ENCODE assay signal across 1 cellular context in the genomic region with DNA sequence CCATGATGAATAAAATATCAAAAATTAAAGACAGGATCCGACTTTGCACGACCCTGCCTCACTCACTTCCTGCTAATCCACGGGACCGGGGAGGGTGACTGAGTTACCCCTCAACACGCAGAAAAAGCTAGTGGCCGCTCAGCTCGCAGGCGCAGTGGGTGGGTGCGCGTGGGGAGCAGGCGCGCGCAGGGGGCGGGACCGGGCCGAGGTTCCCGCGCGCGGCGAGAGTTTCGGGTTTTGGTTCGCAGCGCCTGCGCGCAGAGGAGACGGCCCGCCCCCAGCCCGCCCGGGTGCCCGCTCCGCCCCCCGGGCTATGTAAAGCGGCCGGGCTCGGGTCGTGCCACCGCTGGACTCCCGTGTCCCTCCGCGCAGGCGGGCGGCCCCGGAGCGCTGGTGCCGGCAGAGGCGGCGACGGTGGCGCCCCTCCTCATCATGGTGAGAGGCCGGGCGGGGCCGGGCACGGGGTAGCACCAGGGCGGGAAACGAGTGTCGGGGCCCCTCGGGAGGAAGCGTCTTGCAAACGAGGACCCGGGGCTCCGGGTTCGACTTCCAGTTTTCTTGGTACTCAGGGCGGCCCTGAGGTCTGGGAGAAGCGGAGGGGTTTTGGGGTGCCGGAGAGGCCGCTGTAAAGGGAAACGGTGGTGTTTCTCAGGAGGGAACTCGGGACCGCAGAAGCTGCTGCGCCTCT.
TF ChIP-seq lines count a peak whose summit lies in the region.

A gene (plus strand): TSS at position 343 of the 688 bp plus-strand sequence. CDS start 90 bp downstream, at position 433.

TF ChIP-seq in HepG2, 621 proteins besides CTCF, POLR2A, EP300 and RAD21 (continued from another document and continues in another):
- TF ChIP-seq, protein P1, sequence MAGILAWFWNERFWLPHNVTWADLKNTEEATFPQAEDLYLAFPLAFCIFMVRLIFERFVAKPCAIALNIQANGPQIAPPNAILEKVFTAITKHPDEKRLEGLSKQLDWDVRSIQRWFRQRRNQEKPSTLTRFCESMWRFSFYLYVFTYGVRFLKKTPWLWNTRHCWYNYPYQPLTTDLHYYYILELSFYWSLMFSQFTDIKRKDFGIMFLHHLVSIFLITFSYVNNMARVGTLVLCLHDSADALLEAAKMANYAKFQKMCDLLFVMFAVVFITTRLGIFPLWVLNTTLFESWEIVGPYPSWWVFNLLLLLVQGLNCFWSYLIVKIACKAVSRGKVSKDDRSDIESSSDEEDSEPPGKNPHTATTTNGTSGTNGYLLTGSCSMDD (CRISPR knock-in tag; IDR thresholded peaks at IDR 0.05) = no peak
- TF ChIP-seq ZNF331 (CRISPR knock-in tag; IDR thresholded peaks at IDR 0.05) = peak; percentile 78
- peak; percentile 56; the same call in 1 of the 2 replicates for TF ChIP-seq WIZ (CRISPR knock-in tag; IDR thresholded peaks at IDR 0.05)
- peak; percentile 83 for TF ChIP-seq ZNF878 (CRISPR knock-in tag; IDR thresholded peaks at IDR 0.05)
- TF ChIP-seq DPF2 (CRISPR knock-in tag; IDR thresholded peaks at IDR 0.05; ENCODE audit: borderline replicate concordance, low read depth) = no peak
- peak; percentile 86; the same call in 1 of the 2 replicates for TF ChIP-seq ZNF501 (CRISPR knock-in tag; IDR thresholded peaks at IDR 0.05)
- TF ChIP-seq HNRNPL (IDR thresholded peaks at IDR 0.05; ENCODE audit: low read depth, low read length) = no peak
- peak; percentile 62 for TF ChIP-seq ELF3 (CRISPR knock-in tag; IDR thresholded peaks at IDR 0.05)
- TF ChIP-seq ZNF543 (CRISPR knock-in tag; IDR thresholded peaks at IDR 0.05) = peak; percentile 55; the same call in 1 of the 2 replicates
- TF ChIP-seq REXO4 (CRISPR knock-in tag; IDR thresholded peaks at IDR 0.05; ENCODE audit: borderline replicate concordance) = peak; percentile 80; the same call in 1 of the 2 replicates
- TF ChIP-seq ZFP37 (CRISPR knock-in tag; IDR thresholded peaks at IDR 0.05; ENCODE audit: borderline replicate concordance) = no peak
- no peak for TF ChIP-seq ZZZ3 (CRISPR knock-in tag; IDR thresholded peaks at IDR 0.05; ENCODE audit: borderline replicate concordance)
- TF ChIP-seq FIP1L1 (IDR thresholded peaks at IDR 0.05; ENCODE audit: borderline replicate concordance, insufficient read depth, low read depth, low read length) = no peak; the same call in 1 of the 2 replicates
- peak; percentile 75; the same call in 1 of the 2 replicates for TF ChIP-seq TARDBP (CRISPR knock-in tag; IDR thresholded peaks at IDR 0.05)
- peak; percentile 70 for TF ChIP-seq AGO1 (IDR thresholded peaks at IDR 0.05; ENCODE audit: low read depth, low read length, poor library complexity, severe bottlenecking)
- TF ChIP-seq, protein P2, sequence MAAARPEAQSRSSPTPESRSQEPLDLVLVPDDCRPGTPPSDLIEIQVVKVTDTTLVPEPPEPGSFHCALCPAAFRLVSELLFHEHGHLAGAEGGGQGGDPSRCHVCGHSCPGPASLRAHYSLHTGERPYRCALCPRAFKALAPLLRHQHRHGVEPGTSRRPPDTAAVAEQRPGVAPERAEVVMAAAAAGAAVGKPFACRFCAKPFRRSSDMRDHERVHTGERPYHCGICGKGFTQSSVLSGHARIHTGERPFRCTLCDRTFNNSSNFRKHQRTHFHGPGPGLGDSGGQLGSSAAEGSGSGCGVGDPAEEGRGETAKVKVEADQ (CRISPR knock-in tag; IDR thresholded peaks at IDR 0.05; ENCODE audit: borderline replicate concordance) = peak; percentile 93
- TF ChIP-seq, protein P3, sequence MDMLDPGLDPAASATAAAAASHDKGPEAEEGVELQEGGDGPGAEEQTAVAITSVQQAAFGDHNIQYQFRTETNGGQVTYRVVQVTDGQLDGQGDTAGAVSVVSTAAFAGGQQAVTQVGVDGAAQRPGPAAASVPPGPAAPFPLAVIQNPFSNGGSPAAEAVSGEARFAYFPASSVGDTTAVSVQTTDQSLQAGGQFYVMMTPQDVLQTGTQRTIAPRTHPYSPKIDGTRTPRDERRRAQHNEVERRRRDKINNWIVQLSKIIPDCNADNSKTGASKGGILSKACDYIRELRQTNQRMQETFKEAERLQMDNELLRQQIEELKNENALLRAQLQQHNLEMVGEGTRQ (IDR thresholded peaks at IDR 0.05; ENCODE audit: low read depth, low read length) = no peak
- TF ChIP-seq, protein P3 (CRISPR knock-in tag; IDR thresholded peaks at IDR 0.05; ENCODE audit: borderline replicate concordance) = no peak
- peak; percentile 83 for TF ChIP-seq ZSCAN20 (CRISPR knock-in tag; IDR thresholded peaks at IDR 0.05; ENCODE audit: borderline replicate concordance)
- no peak for TF ChIP-seq PTBP1 (IDR thresholded peaks at IDR 0.05; ENCODE audit: low read depth, low read length, poor library complexity, severe bottlenecking)
- peak; percentile 82 for TF ChIP-seq KDM3A (CRISPR knock-in tag; IDR thresholded peaks at IDR 0.05; ENCODE audit: low read depth)
- TF ChIP-seq, protein P4, sequence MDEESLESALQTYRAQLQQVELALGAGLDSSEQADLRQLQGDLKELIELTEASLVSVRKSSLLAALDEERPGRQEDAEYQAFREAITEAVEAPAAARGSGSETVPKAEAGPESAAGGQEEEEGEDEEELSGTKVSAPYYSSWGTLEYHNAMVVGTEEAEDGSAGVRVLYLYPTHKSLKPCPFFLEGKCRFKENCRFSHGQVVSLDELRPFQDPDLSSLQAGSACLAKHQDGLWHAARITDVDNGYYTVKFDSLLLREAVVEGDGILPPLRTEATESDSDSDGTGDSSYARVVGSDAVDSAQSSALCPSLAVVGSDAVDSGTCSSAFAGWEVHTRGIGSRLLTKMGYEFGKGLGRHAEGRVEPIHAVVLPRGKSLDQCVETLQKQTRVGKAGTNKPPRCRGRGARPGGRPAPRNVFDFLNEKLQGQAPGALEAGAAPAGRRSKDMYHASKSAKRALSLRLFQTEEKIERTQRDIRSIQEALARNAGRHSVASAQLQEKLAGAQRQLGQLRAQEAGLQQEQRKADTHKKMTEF (CRISPR knock-in tag; IDR thresholded peaks at IDR 0.05) = peak; percentile 82; the same call in 1 of the 2 replicates
- peak; percentile 61 for TF ChIP-seq MED8 (CRISPR knock-in tag; IDR thresholded peaks at IDR 0.05; ENCODE audit: insufficient replicate concordance)
- no peak for TF ChIP-seq NR2F6 (IDR thresholded peaks at IDR 0.05)
- TF ChIP-seq NR2F6 (CRISPR knock-in tag; IDR thresholded peaks at IDR 0.05) = no peak; the same call in 1 of the 2 replicates
- TF ChIP-seq MTF1 (CRISPR knock-in tag; IDR thresholded peaks at IDR 0.05) = no peak
- peak; percentile 65; the same call in 1 of the 2 replicates for TF ChIP-seq ZNF263 (CRISPR knock-in tag; IDR thresholded peaks at IDR 0.05)
- peak; percentile 83 for TF ChIP-seq KMT2A (CRISPR knock-in tag; IDR thresholded peaks at IDR 0.05)
- no peak for TF ChIP-seq ZSCAN30 (CRISPR knock-in tag; IDR thresholded peaks at IDR 0.05)
- TF ChIP-seq, protein P5, sequence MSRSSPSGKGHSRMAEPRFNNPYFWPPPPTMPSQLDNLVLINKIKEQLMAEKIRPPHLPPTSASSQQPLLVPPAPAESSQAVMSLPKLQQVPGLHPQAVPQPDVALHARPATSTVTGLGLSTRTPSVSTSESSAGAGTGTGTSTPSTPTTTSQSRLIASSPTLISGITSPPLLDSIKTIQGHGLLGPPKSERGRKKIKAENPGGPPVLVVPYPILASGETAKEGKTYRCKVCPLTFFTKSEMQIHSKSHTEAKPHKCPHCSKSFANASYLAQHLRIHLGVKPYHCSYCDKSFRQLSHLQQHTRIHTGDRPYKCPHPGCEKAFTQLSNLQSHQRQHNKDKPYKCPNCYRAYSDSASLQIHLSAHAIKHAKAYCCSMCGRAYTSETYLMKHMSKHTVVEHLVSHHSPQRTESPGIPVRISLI (CRISPR knock-in tag; IDR thresholded peaks at IDR 0.05; ENCODE audit: borderline replicate concordance) = peak; percentile 28; the same call in 1 of the 2 replicates
- TF ChIP-seq, protein P6, sequence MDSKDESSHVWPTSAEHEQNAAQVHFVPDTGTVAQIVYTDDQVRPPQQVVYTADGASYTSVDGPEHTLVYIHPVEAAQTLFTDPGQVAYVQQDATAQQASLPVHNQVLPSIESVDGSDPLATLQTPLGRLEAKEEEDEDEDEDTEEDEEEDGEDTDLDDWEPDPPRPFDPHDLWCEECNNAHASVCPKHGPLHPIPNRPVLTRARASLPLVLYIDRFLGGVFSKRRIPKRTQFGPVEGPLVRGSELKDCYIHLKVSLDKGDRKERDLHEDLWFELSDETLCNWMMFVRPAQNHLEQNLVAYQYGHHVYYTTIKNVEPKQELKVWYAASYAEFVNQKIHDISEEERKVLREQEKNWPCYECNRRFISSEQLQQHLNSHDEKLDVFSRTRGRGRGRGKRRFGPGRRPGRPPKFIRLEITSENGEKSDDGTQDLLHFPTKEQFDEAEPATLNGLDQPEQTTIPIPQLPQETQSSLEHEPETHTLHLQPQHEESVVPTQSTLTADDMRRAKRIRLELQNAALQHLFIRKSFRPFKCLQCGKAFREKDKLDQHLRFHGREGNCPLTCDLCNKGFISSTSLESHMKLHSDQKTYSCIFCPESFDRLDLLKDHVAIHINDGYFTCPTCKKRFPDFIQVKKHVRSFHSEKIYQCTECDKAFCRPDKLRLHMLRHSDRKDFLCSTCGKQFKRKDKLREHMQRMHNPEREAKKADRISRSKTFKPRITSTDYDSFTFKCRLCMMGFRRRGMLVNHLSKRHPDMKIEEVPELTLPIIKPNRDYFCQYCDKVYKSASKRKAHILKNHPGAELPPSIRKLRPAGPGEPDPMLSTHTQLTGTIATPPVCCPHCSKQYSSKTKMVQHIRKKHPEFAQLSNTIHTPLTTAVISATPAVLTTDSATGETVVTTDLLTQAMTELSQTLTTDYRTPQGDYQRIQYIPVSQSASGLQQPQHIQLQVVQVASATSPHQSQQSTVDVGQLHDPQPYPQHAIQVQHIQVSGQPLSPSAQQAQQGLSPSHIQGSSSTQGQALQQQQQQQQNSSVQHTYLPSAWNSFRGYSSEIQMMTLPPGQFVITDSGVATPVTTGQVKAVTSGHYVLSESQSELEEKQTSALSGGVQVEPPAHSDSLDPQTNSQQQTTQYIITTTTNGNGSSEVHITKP (CRISPR knock-in tag; IDR thresholded peaks at IDR 0.05; ENCODE audit: low read depth) = peak; percentile 38; the same call in 1 of the 2 replicates
- peak; percentile 94 for TF ChIP-seq SAP130 (CRISPR knock-in tag; IDR thresholded peaks at IDR 0.05; ENCODE audit: low read depth)
- TF ChIP-seq, protein P7, sequence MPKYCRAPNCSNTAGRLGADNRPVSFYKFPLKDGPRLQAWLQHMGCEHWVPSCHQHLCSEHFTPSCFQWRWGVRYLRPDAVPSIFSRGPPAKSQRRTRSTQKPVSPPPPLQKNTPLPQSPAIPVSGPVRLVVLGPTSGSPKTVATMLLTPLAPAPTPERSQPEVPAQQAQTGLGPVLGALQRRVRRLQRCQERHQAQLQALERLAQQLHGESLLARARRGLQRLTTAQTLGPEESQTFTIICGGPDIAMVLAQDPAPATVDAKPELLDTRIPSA (CRISPR knock-in tag; IDR thresholded peaks at IDR 0.05; ENCODE audit: borderline replicate concordance) = no peak
- TF ChIP-seq, protein P8, sequence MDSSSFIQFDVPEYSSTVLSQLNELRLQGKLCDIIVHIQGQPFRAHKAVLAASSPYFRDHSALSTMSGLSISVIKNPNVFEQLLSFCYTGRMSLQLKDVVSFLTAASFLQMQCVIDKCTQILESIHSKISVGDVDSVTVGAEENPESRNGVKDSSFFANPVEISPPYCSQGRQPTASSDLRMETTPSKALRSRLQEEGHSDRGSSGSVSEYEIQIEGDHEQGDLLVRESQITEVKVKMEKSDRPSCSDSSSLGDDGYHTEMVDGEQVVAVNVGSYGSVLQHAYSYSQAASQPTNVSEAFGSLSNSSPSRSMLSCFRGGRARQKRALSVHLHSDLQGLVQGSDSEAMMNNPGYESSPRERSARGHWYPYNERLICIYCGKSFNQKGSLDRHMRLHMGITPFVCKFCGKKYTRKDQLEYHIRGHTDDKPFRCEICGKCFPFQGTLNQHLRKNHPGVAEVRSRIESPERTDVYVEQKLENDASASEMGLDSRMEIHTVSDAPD (CRISPR knock-in tag; IDR thresholded peaks at IDR 0.05) = 0 out of 2 replicates have a peak, but pooled peaks have one; percentile 65
- TF ChIP-seq ZNF3 (CRISPR knock-in tag; IDR thresholded peaks at IDR 0.05) = no peak
- peak; percentile 36; the same call in 1 of the 2 replicates for TF ChIP-seq ZSCAN31 (CRISPR knock-in tag; IDR thresholded peaks at IDR 0.05; ENCODE audit: low read depth)
- no peak; the same call in 1 of the 2 replicates for TF ChIP-seq ZNF230 (CRISPR knock-in tag; IDR thresholded peaks at IDR 0.05)
- TF ChIP-seq NPAS2 (CRISPR knock-in tag; IDR thresholded peaks at IDR 0.05; ENCODE audit: borderline replicate concordance) = no peak
- no peak for TF ChIP-seq KDM4B (CRISPR knock-in tag; IDR thresholded peaks at IDR 0.05)
- no peak for TF ChIP-seq HDAC6 (IDR thresholded peaks at IDR 0.05; ENCODE audit: low read depth, low read length)
- no peak for TF ChIP-seq ZNF296 (CRISPR knock-in tag; conservative IDR thresholded peaks at IDR 0.05)
- no peak for TF ChIP-seq TP53 (CRISPR knock-in tag; conservative IDR thresholded peaks at IDR 0.05)
- TF ChIP-seq KAT7 (CRISPR knock-in tag; IDR thresholded peaks at IDR 0.05; ENCODE audit: borderline replicate concordance) = peak; percentile 2; the same call in 1 of the 2 replicates
- TF ChIP-seq, protein P9, sequence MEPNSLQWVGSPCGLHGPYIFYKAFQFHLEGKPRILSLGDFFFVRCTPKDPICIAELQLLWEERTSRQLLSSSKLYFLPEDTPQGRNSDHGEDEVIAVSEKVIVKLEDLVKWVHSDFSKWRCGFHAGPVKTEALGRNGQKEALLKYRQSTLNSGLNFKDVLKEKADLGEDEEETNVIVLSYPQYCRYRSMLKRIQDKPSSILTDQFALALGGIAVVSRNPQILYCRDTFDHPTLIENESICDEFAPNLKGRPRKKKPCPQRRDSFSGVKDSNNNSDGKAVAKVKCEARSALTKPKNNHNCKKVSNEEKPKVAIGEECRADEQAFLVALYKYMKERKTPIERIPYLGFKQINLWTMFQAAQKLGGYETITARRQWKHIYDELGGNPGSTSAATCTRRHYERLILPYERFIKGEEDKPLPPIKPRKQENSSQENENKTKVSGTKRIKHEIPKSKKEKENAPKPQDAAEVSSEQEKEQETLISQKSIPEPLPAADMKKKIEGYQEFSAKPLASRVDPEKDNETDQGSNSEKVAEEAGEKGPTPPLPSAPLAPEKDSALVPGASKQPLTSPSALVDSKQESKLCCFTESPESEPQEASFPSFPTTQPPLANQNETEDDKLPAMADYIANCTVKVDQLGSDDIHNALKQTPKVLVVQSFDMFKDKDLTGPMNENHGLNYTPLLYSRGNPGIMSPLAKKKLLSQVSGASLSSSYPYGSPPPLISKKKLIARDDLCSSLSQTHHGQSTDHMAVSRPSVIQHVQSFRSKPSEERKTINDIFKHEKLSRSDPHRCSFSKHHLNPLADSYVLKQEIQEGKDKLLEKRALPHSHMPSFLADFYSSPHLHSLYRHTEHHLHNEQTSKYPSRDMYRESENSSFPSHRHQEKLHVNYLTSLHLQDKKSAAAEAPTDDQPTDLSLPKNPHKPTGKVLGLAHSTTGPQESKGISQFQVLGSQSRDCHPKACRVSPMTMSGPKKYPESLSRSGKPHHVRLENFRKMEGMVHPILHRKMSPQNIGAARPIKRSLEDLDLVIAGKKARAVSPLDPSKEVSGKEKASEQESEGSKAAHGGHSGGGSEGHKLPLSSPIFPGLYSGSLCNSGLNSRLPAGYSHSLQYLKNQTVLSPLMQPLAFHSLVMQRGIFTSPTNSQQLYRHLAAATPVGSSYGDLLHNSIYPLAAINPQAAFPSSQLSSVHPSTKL (CRISPR knock-in tag; IDR thresholded peaks at IDR 0.05) = peak; percentile 64
- peak; percentile 29; the same call in 1 of the 2 replicates for TF ChIP-seq CEBPB (IDR thresholded peaks at IDR 0.05; ENCODE audit: borderline replicate concordance, low read depth, low read length)
